ENCODE assay signal across 1 cellular context in the genomic region with DNA sequence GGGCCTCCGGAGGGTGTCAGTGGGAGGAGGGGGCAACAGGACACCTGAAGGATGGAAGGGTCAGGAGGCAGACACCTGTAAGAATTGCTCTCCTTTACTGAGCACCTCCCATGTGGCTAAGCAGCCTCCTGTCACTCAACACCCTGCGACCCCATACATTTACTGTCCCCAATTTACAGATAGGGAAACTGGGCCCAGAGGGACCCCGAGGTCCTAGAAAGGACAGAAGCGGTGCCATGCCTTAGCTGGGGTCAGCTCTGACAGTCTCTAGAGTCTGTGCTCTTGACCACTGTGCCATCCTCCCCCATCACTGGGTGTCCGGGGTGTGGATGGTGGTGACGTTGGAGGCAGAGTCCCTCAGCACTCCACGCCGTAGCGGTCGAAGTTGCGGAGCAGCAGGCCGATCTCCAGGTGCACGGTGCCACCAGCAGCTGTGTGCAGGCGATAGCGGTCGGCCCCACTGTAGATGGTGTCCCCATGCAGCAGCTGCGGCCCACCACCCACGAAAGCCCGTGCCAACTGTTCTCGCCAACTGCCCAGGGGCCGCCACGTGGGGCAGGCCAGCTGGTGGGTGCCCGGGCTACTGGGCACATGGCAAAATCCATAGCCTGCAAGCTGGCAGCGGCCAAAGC.
TF ChIP-seq lines count a peak whose summit lies in the region.

No MANE protein-coding gene starts in this region.

TF ChIP-seq in A549, 52 proteins besides CTCF, POLR2A, EP300 and RAD21:
- TF ChIP-seq RFX5 (IDR thresholded peaks at IDR 0.05) (no peak), ESRRA (IDR thresholded peaks at IDR 0.05; ENCODE audit: borderline replicate concordance, low read length) (no peak), RNF2 (IDR thresholded peaks at IDR 0.05; ENCODE audit: borderline replicate concordance, low read depth) (no peak), CBX2 (IDR thresholded peaks at IDR 0.05; ENCODE audit: borderline replicate concordance, low read depth) (no peak), PBX3 (IDR thresholded peaks at IDR 0.05) (no peak)
